Comparison of ENCODE assay signal across 5 cellular contexts in the genomic region with DNA sequence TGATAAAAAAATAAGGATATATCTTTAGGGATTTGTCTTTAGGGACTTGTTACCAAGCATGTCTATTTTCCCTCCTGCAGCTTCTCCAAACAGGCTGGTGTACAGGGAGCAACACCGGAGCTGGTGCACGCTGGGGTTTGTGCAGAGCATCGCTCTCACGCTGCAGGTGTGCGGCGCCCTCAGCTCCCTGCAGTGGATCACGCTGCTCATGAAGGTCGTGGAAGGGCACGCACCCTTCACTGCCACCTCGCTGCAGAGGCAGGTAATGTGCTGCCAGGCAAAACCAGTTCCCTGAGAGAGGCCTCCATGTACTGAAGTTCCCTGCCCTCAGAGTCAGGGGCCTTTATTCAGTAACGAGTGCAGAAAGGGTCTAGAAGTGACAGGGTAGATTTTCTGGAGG. TPM values are rescaled to one million over a fixed set of nuclear protein-coding genes. Genes with fewer than 3 reads are reported as not detected.
"Had no signal": no experiment of that assay in that cellular context is flagged by ENCODE, and none has a peak within 500 bp of the region (broad histone marks: within the 10 kb centered on the region; RNA-seq: fewer than 3 reads in every experiment).

No MANE protein-coding gene starts in this region.

RNA-seq across cellular contexts. Expression of a gene that starts 58.0 kb away (rescaled TPM):
- total RNA-seq: GM23248, GM23338, H1, H7, H9 had no signal
